Comparison of ENCODE assay signal across 8 cellular contexts in genomic region chr17:48025040-48025903, GRCh38. TPM values are rescaled to one million over a fixed set of nuclear protein-coding genes. Genes with fewer than 3 reads are reported as not detected.
DNase-seq lines count a peak whose midpoint lies in the region; ATAC-seq lines count a peak whose summit lies in the region.

No MANE protein-coding gene starts in this region.

- H3K36me3 Mint-ChIP-seq in effector memory CD8-positive, alpha-beta T cell (ENCODE audit: insufficient read depth) = peaks cover 10% of the 10 kb centered on the region

- no peak overlapping the region for H2BK120ac ChIP-seq in mesenchymal stem cell (ENCODE audit: low read depth, low read length)

- no peaks in the 10 kb centered on the region for H3K9me3 ChIP-seq in mesenchymal stem cell (ENCODE audit: control insufficient read depth, low read length)

- H3K4me3 ChIP-seq in mesenchymal stem cell (ENCODE audit: insufficient read depth in 1 of 2, low read depth in 1 of 2, low read length in 2 of 2) = peak overlapping the region; percentile 44 to 83

- peak; percentile 79 for ATAC-seq in GM21390 (IDR thresholded peaks at IDR 0.05; ENCODE audit: unreplicated experiment)
- ATAC-seq in effector memory CD8-positive, alpha-beta T cell (replicated peaks) = peak; percentile 90

- H3K18ac ChIP-seq in mesenchymal stem cell (ENCODE audit: low read depth in 1 of 2, low read length in 2 of 2) = peak overlapping the region in 1 of 2 experiments; percentile 62

- WGBS in mesenchymal stem cell = 2% methylated on average over 55 of the region's 56 CpGs

- H4K91ac ChIP-seq in mesenchymal stem cell (ENCODE audit: low read length) = peak overlapping the region; percentile 53

- H4K8ac ChIP-seq in mesenchymal stem cell (ENCODE audit: low read length) = peak overlapping the region; percentile 43

- no peak overlapping the region for H3K23ac ChIP-seq in mesenchymal stem cell (ENCODE audit: low read length in 2 of 2)

- DNase-seq in COLO829 (ENCODE audit: low spot score) (peak; percentile 97), HUDEP-2 (lab: John Stamatoyannopoulos, UW; ENCODE audit: unreplicated experiment in 76 of 76) (peak in 75 of 76 experiments; percentile 46 to 99 (median 96)), NOMO-1 treated with DMSO at 0.1 percent for 48 hours (lab: John Stamatoyannopoulos, UW; ENCODE audit: unreplicated experiment) (peak; percentile 98), mesenchymal stem cell (peak; percentile 97)
- DNase-seq in activated CD8-positive, alpha-beta memory T cell treated with anti-CD3 and anti-CD28 coated beads for 48 hours (ENCODE audit: low read depth in 2 of 3, low spot score in 2 of 3) = peak; percentile 94 to 98 (median 97)
- peak; percentile 95 to 97 (median 95) for DNase-seq in effector memory CD8-positive, alpha-beta T cell
- DNase-seq in stimulated activated CD8-positive, alpha-beta memory T cell treated with anti-CD3 and anti-CD28 coated beads, Interleukin-12 subunit alpha, Interleukin-12 subunit beta, amount 100 ng/mL, for 1 hour (ENCODE audit: low read depth) = peak; percentile 96

- H3K4ac ChIP-seq in mesenchymal stem cell (ENCODE audit: low read depth in 1 of 2, low read length in 2 of 2) = no peak overlapping the region

- H3K27ac ChIP-seq in mesenchymal stem cell (ENCODE audit: low read length, poor library complexity, severe bottlenecking) = peak overlapping the region; percentile 16

- H2AFZ ChIP-seq in mesenchymal stem cell (ENCODE audit: low read depth, low read length) = peak overlapping the region; percentile 33

- H3K36me3 ChIP-seq in mesenchymal stem cell (ENCODE audit: control insufficient read depth in 1 of 2, insufficient read depth in 2 of 2, low read depth in 1 of 2, low read length in 2 of 2) = peaks cover 0 to 4% of the 10 kb centered on the region in 2 experiments

- H3K9me3 Mint-ChIP-seq in effector memory CD8-positive, alpha-beta T cell = no peaks in the 10 kb centered on the region

- H3K4me1 Mint-ChIP-seq in effector memory CD8-positive, alpha-beta T cell (ENCODE audit: low read depth in 2 of 2) = peaks cover 21 to 23% of the 10 kb centered on the region in 2 donors

- peaks cover 15 to 52% of the 10 kb centered on the region in 2 donors for H3K27me3 Mint-ChIP-seq in effector memory CD8-positive, alpha-beta T cell

- no peaks in the 10 kb centered on the region for H3K79me1 ChIP-seq in mesenchymal stem cell (replicated peaks; ENCODE audit: low read length, poor library complexity, severe bottlenecking)

- peaks cover 26% of the 10 kb centered on the region for H3K4me1 ChIP-seq in mesenchymal stem cell (ENCODE audit: control insufficient read depth, insufficient read depth, low read depth, low read length)

- H2BK15ac ChIP-seq in mesenchymal stem cell (ENCODE audit: low read depth, poor library complexity, severe bottlenecking) = no peak overlapping the region

- no peak overlapping the region for H2BK12ac ChIP-seq in mesenchymal stem cell (ENCODE audit: low read length in 2 of 2)

- H3K9ac ChIP-seq in mesenchymal stem cell (ENCODE audit: low read length) = peak overlapping the region; percentile 85

- no peak overlapping the region for H2BK5ac ChIP-seq in mesenchymal stem cell (ENCODE audit: low read depth, low read length, poor library complexity, severe bottlenecking)

- H3K4me2 ChIP-seq in mesenchymal stem cell (ENCODE audit: low read length, poor library complexity, severe bottlenecking) = peak overlapping the region; percentile 91

- peak overlapping the region in 1 of 2 experiments; percentile 87 for H3K14ac ChIP-seq in mesenchymal stem cell (ENCODE audit: low read length in 2 of 2)

- peak overlapping the region; percentile 96 to 98 for H3K27ac Mint-ChIP-seq in effector memory CD8-positive, alpha-beta T cell

- no peak overlapping the region for H2AK5ac ChIP-seq in mesenchymal stem cell (ENCODE audit: low read length, severe bottlenecking)

- no peaks in the 10 kb centered on the region for H3K27me3 ChIP-seq in mesenchymal stem cell (ENCODE audit: control insufficient read depth in 1 of 2, insufficient read depth in 1 of 2, low read length in 2 of 2)

- peak overlapping the region; percentile 95 for H3K4me3 Mint-ChIP-seq in effector memory CD8-positive, alpha-beta T cell

RNA-seq across cellular contexts. Expression of gene COPZ2, which starts 12.3 kb away (rescaled TPM):
- 148 TPM for polyA plus RNA-seq in mesenchymal stem cell (2013, experiment 1 of 2)
- polyA plus RNA-seq in mesenchymal stem cell (2013, experiment 2 of 2) = 153 TPM

RNA-seq across cellular contexts. Expression of gene NFE2L1, which starts 22.9 kb away (rescaled TPM):
- polyA plus RNA-seq in mesenchymal stem cell (2013, experiment 1 of 2) = 172 TPM
- 169 TPM for polyA plus RNA-seq in mesenchymal stem cell (2013, experiment 2 of 2)

RNA-seq across cellular contexts. Expression of gene CDK5RAP3, which starts 54.4 kb away (rescaled TPM):
- 75.6 TPM for polyA plus RNA-seq in mesenchymal stem cell (2013, experiment 1 of 2)
- polyA plus RNA-seq in mesenchymal stem cell (2013, experiment 2 of 2) = 69.9 TPM

Comparison
In these comparisons a context has a peak if more than half of its experiments do, and no peak if none do; other contexts are left out.
1. Peak in every context shown above with its lines: DNase-seq, ATAC-seq, H3K4me3 ChIP-seq and H3K27ac ChIP-seq.